9 cellular contexts compared by ENCODE assay signal in genomic region chr6:31000067-31000860, GRCh38. TPM values are rescaled to one million over a fixed set of nuclear protein-coding genes. Genes with fewer than 3 reads are reported as not detected.
"Had no signal": no experiment of that assay in that cellular context is flagged by ENCODE, and none has a peak within 500 bp of the region (broad histone marks: within the 10 kb centered on the region; RNA-seq: fewer than 3 reads in every experiment).

No MANE protein-coding gene starts in this region.

RNA-seq across cellular contexts. Expression of gene MUC22, which starts 10.0 kb away (rescaled TPM):
- total RNA-seq: M059J; OCI-LY7; PC-9; RPMI7951; SJCRH30; SK-MEL-5; T-cell; T-helper 1 cell treated with Interleukin-12 subunit alpha and Interleukin-12 subunit beta and Interleukin-4 antibody, amounts not matched to agents 30 ng/mL and 1 ng/mL, for 36 hours had no signal

RNA-seq across cellular contexts. Expression of gene MUC21, which starts 16.7 kb away (rescaled TPM):
- total RNA-seq: M059J; OCI-LY7; Right ventricle myocardium inferior; RPMI7951; SJCRH30; SK-MEL-5; T-cell; T-helper 1 cell treated with Interleukin-12 subunit alpha and Interleukin-12 subunit beta and Interleukin-4 antibody, amounts not matched to agents 30 ng/mL and 1 ng/mL, for 36 hours had no signal

RNA-seq across cellular contexts. Expression of gene MUCL3, which starts 59.5 kb away (rescaled TPM):
- total RNA-seq: M059J; OCI-LY7; PC-9; Right ventricle myocardium inferior; RPMI7951; SJCRH30; SK-MEL-5; T-helper 1 cell treated with Interleukin-12 subunit alpha and Interleukin-12 subunit beta and Interleukin-4 antibody, amounts not matched to agents 30 ng/mL and 1 ng/mL, for 36 hours had no signal
